10 cellular contexts compared by ENCODE assay signal in genomic region chr16:11233727-11234376, GRCh38. TPM values are rescaled to one million over a fixed set of nuclear protein-coding genes. Genes with fewer than 3 reads are reported as not detected.
DNase-seq lines count a peak whose midpoint lies in the region; ATAC-seq and TF ChIP-seq lines count a peak whose summit lies in the region.
"Had no signal": no experiment of that assay in that cellular context is flagged by ENCODE, and none has a peak within 500 bp of the region (broad histone marks: within the 10 kb centered on the region; RNA-seq: fewer than 3 reads in every experiment).

No MANE protein-coding gene starts in this region.

- no peak for TF ChIP-seq CTCF in progenitor cell of endocrine pancreas (IDR thresholded peaks at IDR 0.05; ENCODE audit: unreplicated experiment)

- peak; percentile 62 for ATAC-seq in activated CD4-positive, alpha-beta T cell treated with anti-CD3 and anti-CD28 coated beads for 36 hours
- no peak for ATAC-seq in central memory CD8-positive, alpha-beta T cell (replicated peaks; ENCODE audit: extremely low read depth, poor library complexity, severe bottlenecking)
- ATAC-seq in HG03280 (IDR thresholded peaks at IDR 0.05; ENCODE audit: unreplicated experiment) (no peak), GM21825 (IDR thresholded peaks at IDR 0.05; ENCODE audit: unreplicated experiment) (no peak)

- peak overlapping the region; percentile 60 for H3K4me3 Mint-ChIP-seq in activated CD4-positive, alpha-beta T cell treated with anti-CD3 and anti-CD28 coated beads for 36 hours
- H3K4me3 Mint-ChIP-seq in central memory CD8-positive, alpha-beta T cell, result peak overlapping the region; percentile 74
- H3K4me3 Mint-ChIP-seq in progenitor cell of endocrine pancreas (ENCODE audit: low read depth), result no peak overlapping the region

- intact Hi-C loops in activated CD4-positive, alpha-beta T cell treated with anti-CD3 and anti-CD28 coated beads for 36 hours (cut with DNase I, micrococcal nuclease), result loop anchor here (1.0 to 2.0 kb wide), 10 partner anchors 9 to 270 kb away; partner anchors contain the start of gene SOCS1 (in 1 of the 2)

- no peaks in the 10 kb centered on the region for H3K9me3 Mint-ChIP-seq in activated CD4-positive, alpha-beta T cell treated with anti-CD3 and anti-CD28 coated beads for 36 hours (ENCODE audit: low read depth)
- H3K9me3 Mint-ChIP-seq in central memory CD8-positive, alpha-beta T cell, result no peaks in the 10 kb centered on the region
- no peaks in the 10 kb centered on the region for H3K9me3 Mint-ChIP-seq in progenitor cell of endocrine pancreas (ENCODE audit: low read depth)

- no peaks in the 10 kb centered on the region for H3K9me3 ChIP-seq in KOPT-K1 (ENCODE audit: insufficient read depth, low read length, poor library complexity, severe bottlenecking)

- CTCF ChIA-PET in activated CD4-positive, alpha-beta T cell treated with anti-CD3 and anti-CD28 coated beads for 36 hours (lab: Charles Lee), result interaction anchor here (0.8 to 2.5 kb wide), 7 partner anchors 9 to 269 kb away, joined by 3 to 9 read pairs (median 6); partner anchors contain the start of gene SOCS1

- peak; percentile 88 for DNase-seq in activated CD4-positive, alpha-beta T cell treated with anti-CD3 and anti-CD28 coated beads for 36 hours
- DNase-seq in central memory CD8-positive, alpha-beta T cell (ENCODE audit: low spot score in 2 of 2), result no peak
- DNase-seq in stimulated activated CD8-positive, alpha-beta memory T cell treated with anti-CD3 and anti-CD28 coated beads, Interleukin-4, amount 100 ng/mL, for 24 hours (ENCODE audit: low read depth), result peak; percentile 72
- DNase-seq in progenitor cell of endocrine pancreas (ENCODE audit: low spot score, unreplicated experiment), result no peak
- no peak for DNase-seq in NCI-H1694 treated with DMSO at 0.1 percent for 48 hours (lab: John Stamatoyannopoulos, UW)
- DNase-seq: NCI-H2081 treated with DMSO at 0.1 percent for 48 hours had no signal

- POLR2A ChIA-PET in activated CD4-positive, alpha-beta T cell treated with anti-CD3 and anti-CD28 coated beads for 36 hours (lab: Charles Lee), result interaction anchor here (0.7 to 4.6 kb wide), 9 partner anchors 9 to 268 kb away, joined by 3 to 27 read pairs (median 7); partner anchors contain the start of gene SOCS1

- H3K27me3 Mint-ChIP-seq in activated CD4-positive, alpha-beta T cell treated with anti-CD3 and anti-CD28 coated beads for 36 hours, result no peaks in the 10 kb centered on the region
- H3K27me3 Mint-ChIP-seq in central memory CD8-positive, alpha-beta T cell, result no peaks in the 10 kb centered on the region
- peaks cover 7% of the 10 kb centered on the region for H3K27me3 Mint-ChIP-seq in progenitor cell of endocrine pancreas

- H3K36me3 Mint-ChIP-seq in activated CD4-positive, alpha-beta T cell treated with anti-CD3 and anti-CD28 coated beads for 36 hours (ENCODE audit: low read depth), result no peaks in the 10 kb centered on the region
- H3K36me3 Mint-ChIP-seq in central memory CD8-positive, alpha-beta T cell (ENCODE audit: insufficient read depth), result peaks cover 3% of the 10 kb centered on the region
- H3K36me3 Mint-ChIP-seq in progenitor cell of endocrine pancreas (ENCODE audit: insufficient read depth), result no peaks in the 10 kb centered on the region

- no peaks in the 10 kb centered on the region for H3K36me3 ChIP-seq in KOPT-K1 (ENCODE audit: insufficient read depth, low read length)

- peak overlapping the region; percentile 97 for H3K27ac Mint-ChIP-seq in activated CD4-positive, alpha-beta T cell treated with anti-CD3 and anti-CD28 coated beads for 36 hours
- H3K27ac Mint-ChIP-seq in central memory CD8-positive, alpha-beta T cell (ENCODE audit: low read depth), result peak overlapping the region; percentile 97
- H3K27ac Mint-ChIP-seq in progenitor cell of endocrine pancreas, result no peak overlapping the region

- peaks cover 73% of the 10 kb centered on the region for H3K4me1 Mint-ChIP-seq in activated CD4-positive, alpha-beta T cell treated with anti-CD3 and anti-CD28 coated beads for 36 hours
- peaks cover 46% of the 10 kb centered on the region for H3K4me1 Mint-ChIP-seq in central memory CD8-positive, alpha-beta T cell
- no peaks in the 10 kb centered on the region for H3K4me1 Mint-ChIP-seq in progenitor cell of endocrine pancreas (ENCODE audit: low read depth)

- H3K27ac ChIP-seq in KOPT-K1 (ENCODE audit: low read depth, low read length, poor library complexity, severe bottlenecking), result peak overlapping the region; percentile 99

RNA-seq across cellular contexts. Expression of gene SOCS1, which starts 22.2 kb away (rescaled TPM):
- total RNA-seq in activated CD4-positive, alpha-beta T cell treated with anti-CD3 and anti-CD28 coated beads for 36 hours, result 100 to 1,000 TPM in 1 of 2 experiments, 10 to 100 TPM in 1; 100.0 to 103 TPM
- 6.6 and 6.8 TPM in 2 replicates for total RNA-seq in progenitor cell of endocrine pancreas

RNA-seq across cellular contexts. Expression of gene TNP2, which starts 35.3 kb away (rescaled TPM):
- not detected for total RNA-seq in activated CD4-positive, alpha-beta T cell treated with anti-CD3 and anti-CD28 coated beads for 36 hours
- total RNA-seq in progenitor cell of endocrine pancreas, result not detected in 2 replicates
- total RNA-seq: omental fat pad had no signal

RNA-seq across cellular contexts. Expression of gene PRM3, which starts 39.6 kb away (rescaled TPM):
- not detected for total RNA-seq in activated CD4-positive, alpha-beta T cell treated with anti-CD3 and anti-CD28 coated beads for 36 hours
- total RNA-seq in progenitor cell of endocrine pancreas, result not detected in 2 replicates
- total RNA-seq: omental fat pad had no signal

RNA-seq across cellular contexts. Expression of gene PRM2, which starts 42.4 kb away (rescaled TPM):
- total RNA-seq in activated CD4-positive, alpha-beta T cell treated with anti-CD3 and anti-CD28 coated beads for 36 hours, result not detected
- not detected in 2 replicates for total RNA-seq in progenitor cell of endocrine pancreas
- total RNA-seq: omental fat pad had no signal

RNA-seq across cellular contexts. Expression of gene PRM1, which starts 47.3 kb away (rescaled TPM):
- not detected for total RNA-seq in activated CD4-positive, alpha-beta T cell treated with anti-CD3 and anti-CD28 coated beads for 36 hours
- not detected in 2 replicates for total RNA-seq in progenitor cell of endocrine pancreas
- total RNA-seq: omental fat pad had no signal

Comparison
In these comparisons a context has a peak if more than half of its experiments do, and no peak if none do; other contexts are left out.
1. DNase-seq: peak in activated CD4-positive, alpha-beta T cell treated with anti-CD3 and anti-CD28 coated beads for 36 hours (single experiment) and stimulated activated CD8-positive, alpha-beta memory T cell treated with anti-CD3 and anti-CD28 coated beads, Interleukin-4, amount 100 ng/mL, for 24 hours (single experiment); none in central memory CD8-positive, alpha-beta T cell (0 of 2), progenitor cell of endocrine pancreas (single experiment) and NCI-H1694 treated with DMSO at 0.1 percent for 48 hours (single experiment).
2. RNA of gene SOCS1, which starts 22.2 kb away (total RNA-seq): 100.0 to 103 TPM in activated CD4-positive, alpha-beta T cell treated with anti-CD3 and anti-CD28 coated beads for 36 hours; 6.6 to 6.8 TPM in progenitor cell of endocrine pancreas; every median in the first group is over 10 times any median in the second.